Comparison of ENCODE assay signal across 26 cellular contexts in genomic region chr1:116261227-116261626, GRCh38.
DNase-seq lines count a peak whose midpoint lies in the region; ATAC-seq and TF ChIP-seq lines count a peak whose summit lies in the region.
"Had no signal": no experiment of that assay in that cellular context is flagged by ENCODE, and none has a peak within 500 bp of the region (broad histone marks: within the 10 kb centered on the region; RNA-seq: fewer than 3 reads in every experiment).

No MANE protein-coding gene starts in this region.

- H3K4me3 ChIP-seq in HAP-1, result no peak overlapping the region
- no peak overlapping the region for H3K4me3 ChIP-seq in parathyroid adenoma (ENCODE audit: low read depth, low read length)
- H3K4me3 ChIP-seq: gastrocnemius medialis, lung, mucosa of descending colon, ovary, spleen had no signal

- H3K4me1 ChIP-seq in HAP-1, result peaks cover 29% of the 10 kb centered on the region
- H3K4me1 ChIP-seq in parathyroid adenoma, result peaks cover 37% of the 10 kb centered on the region
- H3K4me1 ChIP-seq: Caco-2, gastrocnemius medialis, spleen had no signal

- no peaks in the 10 kb centered on the region for H3K79me2 ChIP-seq in parathyroid adenoma

- no peaks in the 10 kb centered on the region for H3K9me3 ChIP-seq in HAP-1
- H3K9me3 ChIP-seq in parathyroid adenoma (ENCODE audit: control insufficient read depth, low read length), result no peaks in the 10 kb centered on the region
- H3K9me3 ChIP-seq: Caco-2, gastrocnemius medialis, mucosa of descending colon, ovary, spleen had no signal

- H3K4me2 ChIP-seq in parathyroid adenoma (ENCODE audit: low read length), result no peak overlapping the region

- ATAC-seq in esophagus mucosa (no peak), HG02938 (IDR thresholded peaks at IDR 0.05; ENCODE audit: unreplicated experiment) (no peak)
- ATAC-seq: activated CD8-positive, alpha-beta memory T cell treated with anti-CD3 and anti-CD28 coated beads, Interleukin-2, amount 10 ng/mL, durations not matched to agents 7 days and 5 days; gastrocnemius medialis; PC-3 had no signal

- H2AFZ ChIP-seq in parathyroid adenoma, result peak overlapping the region; percentile 17

- H3K27me3 ChIP-seq in HAP-1 (ENCODE audit: low read depth) (no peaks in the 10 kb centered on the region), parathyroid adenoma (ENCODE audit: control insufficient read depth, insufficient read depth, low read length) (no peaks in the 10 kb centered on the region)
- H3K27me3 ChIP-seq: gastrocnemius medialis, ovary, spleen had no signal

- H3K36me3 ChIP-seq in HAP-1 (replicated peaks) (no peaks in the 10 kb centered on the region), parathyroid adenoma (ENCODE audit: control insufficient read depth, insufficient read depth, low read length) (no peaks in the 10 kb centered on the region)
- H3K36me3 ChIP-seq: gastrocnemius medialis, ovary, spleen had no signal

- DNase-seq in HAP-1 (ENCODE audit: low spot score in 2 of 2), result peak; percentile 28 to 64
- peak; percentile 54 for DNase-seq in SK-MEL-5 (ENCODE audit: low read depth, low spot score)
- DNase-seq in foreskin melanocyte, result peak; percentile 96
- DNase-seq in NCI-H345 treated with DMSO at 0.1 percent for 48 hours (lab: John Stamatoyannopoulos, UW; ENCODE audit: unreplicated experiment), result no peak
- DNase-seq: activated B cell treated with CpG ODN at 0.5 μM for 24 hours; activated CD4-positive, alpha-beta T cell treated with anti-CD3 and anti-CD28 coated beads, Interleukin-2, amount 50 U/mL, for 1 hour; activated CD8-positive, alpha-beta memory T cell treated with anti-CD3 and anti-CD28 coated beads, Interleukin-2, amount 10 ng/mL, durations not matched to agents 7 days and 5 days; activated naive CD4-positive, alpha-beta T cell treated with anti-CD3 and anti-CD28 coated beads for 36 hours; amniotic stem cell; C1 segment of cervical spinal cord; effector CD4-positive, alpha-beta T cell; gastrocnemius medialis; hippocampal formation; mucosa of descending colon; NCI-H524 treated with DMSO at 0.1 percent for 48 hours; ovary; PC-3; SHP77 treated with DMSO at 0.1 percent for 48 hours; spleen; SW 1271; T-helper 9 cell had no signal

- no peak overlapping the region for H3K9ac ChIP-seq in parathyroid adenoma

- in situ Hi-C loops in HAP-1 (cut with MboI; ENCODE audit: low sequenced_read_pairs) (no loop called here), SK-MEL-5 (cut with HindIII; ENCODE audit: low pct_unique_long_range_greater_than_20kb, low sequenced_read_pairs) (no loop called here)

- peak overlapping the region; percentile 60 for H3K27ac ChIP-seq in parathyroid adenoma
- H3K27ac ChIP-seq: gastrocnemius medialis, ovary, spleen had no signal

- no peak for TF ChIP-seq CTCF in parathyroid adenoma (IDR thresholded peaks at IDR 0.05)
